8 cellular contexts compared by ENCODE assay signal in the genomic region with DNA sequence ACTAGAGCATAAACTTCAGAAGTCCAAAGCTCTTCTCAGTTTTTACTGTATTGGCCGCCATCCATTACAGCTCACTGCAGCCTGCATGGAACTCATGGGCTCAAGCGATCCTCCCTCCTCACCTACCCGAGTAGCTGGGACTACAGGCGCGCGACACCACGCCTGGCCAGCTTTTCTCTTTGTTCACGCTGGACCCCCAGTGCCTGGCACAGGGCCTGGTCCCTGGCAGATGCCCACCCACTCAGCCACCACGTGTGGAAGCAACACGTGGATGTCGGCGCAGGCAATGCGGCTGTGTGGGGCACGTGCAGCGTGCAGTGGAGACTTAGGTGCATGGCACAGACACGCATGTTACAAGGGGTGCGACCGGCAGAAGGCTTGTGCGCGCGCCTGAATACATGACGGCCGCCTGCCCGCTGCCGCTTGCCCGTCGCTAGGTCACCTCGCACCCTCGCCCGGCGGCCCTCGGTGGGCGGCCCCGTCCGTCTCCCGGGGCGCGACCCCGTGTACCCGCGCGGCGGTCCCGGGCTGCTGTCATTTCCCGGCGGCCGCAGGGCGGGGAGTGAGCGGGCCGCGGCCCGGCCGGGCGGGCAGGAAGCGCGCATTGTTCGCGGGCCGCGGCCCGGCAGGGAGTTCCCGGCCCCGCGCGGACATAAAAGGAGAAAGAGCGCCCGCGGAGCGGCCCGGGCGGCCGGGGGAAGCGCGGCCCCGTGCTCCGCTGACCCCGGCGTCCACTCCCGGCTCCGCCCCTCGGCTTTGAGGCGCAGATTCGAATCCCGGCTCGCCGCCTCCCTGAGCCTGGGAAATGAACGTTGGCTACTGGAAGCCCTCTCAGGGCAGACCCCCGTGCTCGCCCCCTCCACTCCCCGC. TPM values are rescaled to one million over a fixed set of nuclear protein-coding genes. Genes with fewer than 3 reads are reported as not detected.
A peak's percentile ranks its signal among the peaks of the same experiment; 100 is the strongest.
DNase-seq lines count a peak whose midpoint lies in the region; ATAC-seq and TF ChIP-seq lines count a peak whose summit lies in the region.

No MANE protein-coding gene starts in this region.

- no peaks in the 10 kb centered on the region for H3K36me3 Mint-ChIP-seq in H9 (ENCODE audit: insufficient read depth in 1 of 3, low read depth in 3 of 3)
- no peaks in the 10 kb centered on the region for H3K36me3 Mint-ChIP-seq in activated T-helper 17 cell treated with anti-CD3 and anti-CD28 coated beads, Interleukin-2, amount 50 U/mL, for 72 hours (ENCODE audit: low read depth)

- CTCF ChIA-PET in AG04450 (lab: Charles Lee), result interaction anchor here (4.8 kb wide), 2 partner anchors 221 to 248 kb away, joined by 18 to 28 read pairs; no protein-coding TSS in a partner anchor

- H3K27ac ChIP-seq in AG04450 (ENCODE audit: low read depth, low read length) (no peak overlapping the region), H9 (ENCODE audit: insufficient read length, low read depth, low read length) (no peak overlapping the region), cardiac muscle cell (no peak overlapping the region)

- no peak overlapping the region for H2AK5ac ChIP-seq in H9 (ENCODE audit: insufficient read length, low read length)

- ATAC-seq in activated T-helper 17 cell treated with anti-CD3 and anti-CD28 coated beads, Interleukin-2, amount 50 U/mL, for 72 hours (replicated peaks), result peak; percentile 23

- no peak overlapping the region for H4K8ac ChIP-seq in H9 (replicated peaks; ENCODE audit: insufficient read length, low read depth, low read length)

- peak overlapping the region; percentile 81 to 91 for H3K4me3 Mint-ChIP-seq in H9
- H3K4me3 Mint-ChIP-seq in activated T-helper 17 cell treated with anti-CD3 and anti-CD28 coated beads, Interleukin-2, amount 50 U/mL, for 72 hours, result peak overlapping the region; percentile 61

- no peaks in the 10 kb centered on the region for H3K79me2 ChIP-seq in H9 (ENCODE audit: insufficient read depth, low read length)

- no peak overlapping the region for H2BK12ac ChIP-seq in H9 (ENCODE audit: insufficient read length, low read depth, low read length)

- H4K20me1 ChIP-seq in H9 (ENCODE audit: control insufficient read depth, insufficient read depth, insufficient read length), result no peaks in the 10 kb centered on the region

- H3K27ac Mint-ChIP-seq in H9, result no peak overlapping the region
- H3K27ac Mint-ChIP-seq in activated T-helper 17 cell treated with anti-CD3 and anti-CD28 coated beads, Interleukin-2, amount 50 U/mL, for 72 hours, result no peak overlapping the region

- no peak overlapping the region for H4K5ac ChIP-seq in H9 (ENCODE audit: insufficient read length, low read depth, low read length)

- no peak for TF ChIP-seq CTCF in AG04450 (IDR thresholded peaks at IDR 0.05; ENCODE audit: low read depth, low read length)
- no peak for TF ChIP-seq CTCF in H9 (conservative IDR thresholded peaks at IDR 0.05)
- no peak for TF ChIP-seq CTCF in cardiac muscle cell (IDR thresholded peaks at IDR 0.05; ENCODE audit: low read depth, low read length)

- H3K9me3 Mint-ChIP-seq in H9, result no peaks in the 10 kb centered on the region
- no peaks in the 10 kb centered on the region for H3K9me3 Mint-ChIP-seq in activated T-helper 17 cell treated with anti-CD3 and anti-CD28 coated beads, Interleukin-2, amount 50 U/mL, for 72 hours

- no peaks in the 10 kb centered on the region for H3K36me3 ChIP-seq in cardiac muscle cell

- DNase-seq in AG04450 (ENCODE audit: low read depth, low spot score) (no peak), H9 (peak; percentile 65), cardiac muscle cell (ENCODE audit: low read depth in 1 of 2, low spot score in 1 of 2) (peak; percentile 53 to 66), posterior cingulate gyrus (peak in 6 of 10 donors; percentile 15 to 88 (median 34)), DMS153 (lab: John Stamatoyannopoulos, UW) (no peak), mesenteric fat pad (ENCODE audit: low spot score) (no peak), NCI-H2171 (lab: John Stamatoyannopoulos, UW) (no peak)

- H2AFZ ChIP-seq in H9 (ENCODE audit: low read length), result peak overlapping the region; percentile 80

- H3K23me2 ChIP-seq in H9 (ENCODE audit: insufficient read length, low read depth, low read length, poor library complexity, severe bottlenecking), result peaks cover 13% of the 10 kb centered on the region

- peaks cover 3% of the 10 kb centered on the region for H3K27me3 ChIP-seq in AG04450 (ENCODE audit: control insufficient read depth, insufficient read depth, low read length)
- H3K27me3 ChIP-seq in H9 (ENCODE audit: insufficient read depth, low read length), result peaks cover 6% of the 10 kb centered on the region; the same call in 1 of the 2 replicates
- H3K27me3 ChIP-seq in cardiac muscle cell, result peaks cover 13% of the 10 kb centered on the region

- no peak overlapping the region for H2BK15ac ChIP-seq in H9 (ENCODE audit: low read depth, low read length)

- H2BK5ac ChIP-seq in H9 (ENCODE audit: insufficient read length, low read length), result no peak overlapping the region

- peaks cover 22 to 25% of the 10 kb centered on the region in 2 experiments for H3K4me1 Mint-ChIP-seq in H9
- no peaks in the 10 kb centered on the region for H3K4me1 Mint-ChIP-seq in activated T-helper 17 cell treated with anti-CD3 and anti-CD28 coated beads, Interleukin-2, amount 50 U/mL, for 72 hours

- no peak overlapping the region for H3K4ac ChIP-seq in H9 (ENCODE audit: low read depth, low read length)

- H3K18ac ChIP-seq in H9 (ENCODE audit: insufficient read length, low read depth, low read length), result peak overlapping the region; percentile 79

- POLR2A ChIA-PET in AG04450 (lab: Yijun Ruan, JAX), result interaction anchor here (0.8 kb wide), 1 partner anchor 259 kb away, joined by 3 read pairs; no protein-coding TSS in a partner anchor

- peaks cover 34% of the 10 kb centered on the region for H3K27me3 Mint-ChIP-seq in H9 (ENCODE audit: low read depth)
- H3K27me3 Mint-ChIP-seq in activated T-helper 17 cell treated with anti-CD3 and anti-CD28 coated beads, Interleukin-2, amount 50 U/mL, for 72 hours, result peaks cover 43% of the 10 kb centered on the region

- no peak overlapping the region for H3K23ac ChIP-seq in H9 (ENCODE audit: insufficient read length, low read depth, low read length)

- no peaks in the 10 kb centered on the region for H3K9me3 ChIP-seq in AG04450 (ENCODE audit: control insufficient read depth, insufficient read depth, low read length)
- H3K9me3 ChIP-seq in H9 (ENCODE audit: control insufficient read depth, low read depth, low read length), result no peaks in the 10 kb centered on the region
- no peaks in the 10 kb centered on the region for H3K9me3 ChIP-seq in cardiac muscle cell (ENCODE audit: low read depth)

- no CpG with 5 or more reads among the region's 90 CpGs for WGBS in H9 (ENCODE audit: extremely low coverage, insufficient read length, low lambda C conversion rate)

- H3T11ph ChIP-seq in H9 (ENCODE audit: low read length), result no peak overlapping the region

- peak overlapping the region; percentile 53 for H3K4me3 ChIP-seq in AG04450 (ENCODE audit: low read depth, low read length)
- H3K4me3 ChIP-seq in cardiac muscle cell, result peak overlapping the region; percentile 30

- H2BK120ac ChIP-seq in H9 (ENCODE audit: low read depth, low read length, poor library complexity, severe bottlenecking), result no peak overlapping the region

- no peak overlapping the region for H3K56ac ChIP-seq in H9 (ENCODE audit: insufficient read length, low read depth, low read length)

- intact Hi-C loops in posterior cingulate gyrus (cut with DNase I), result loop anchor here (5.0 kb wide), 1 partner anchor 79 kb away; no protein-coding TSS in a partner anchor

- H3K9ac ChIP-seq in H9 (ENCODE audit: extremely low read depth, insufficient read length, low read length), result peak overlapping the region; percentile 25

- H3K4me1 ChIP-seq in H9 (ENCODE audit: insufficient read depth, low read length) (peaks cover 7% of the 10 kb centered on the region; the same call in 1 of the 2 replicates), cardiac muscle cell (ENCODE audit: low read depth) (no peaks in the 10 kb centered on the region)

- H2BK20ac ChIP-seq in H9 (ENCODE audit: low read depth, low read length, poor library complexity, severe bottlenecking), result no peak overlapping the region

- H4K91ac ChIP-seq in H9 (ENCODE audit: insufficient read length, low read depth, low read length), result no peak overlapping the region

- no peaks in the 10 kb centered on the region for H3K79me1 ChIP-seq in H9 (ENCODE audit: insufficient read depth, low read depth, low read length, poor library complexity, severe bottlenecking)

- H3K4me2 ChIP-seq in H9 (ENCODE audit: insufficient read depth, insufficient read length, low read length), result peak overlapping the region; percentile 68

- peak overlapping the region; percentile 90 for H3K14ac ChIP-seq in H9 (ENCODE audit: insufficient read depth, low read length)

RNA-seq across cellular contexts. Expression of a gene that starts 24.1 kb away (rescaled TPM):
- polyA plus RNA-seq in AG04450 (2011; rRNA removed) (78.3 and 83.1 TPM in 2 replicates), cardiac muscle cell (1.4 TPM in 1 of 2 replicates, not detected in the other)
- 56.1 and 65.0 TPM in 2 replicates for polyA minus RNA-seq in AG04450 (2011; rRNA and poly(A)+ RNA removed)
- total RNA-seq in H9 (2021) (1.0 and 1.3 TPM in 2 replicates), cardiac muscle cell (0.74 and 1.2 TPM in 2 replicates), mesenteric fat pad (16.5 TPM)
- total RNA-seq in activated T-helper 17 cell treated with anti-CD3 and anti-CD28 coated beads, Interleukin-2, amount 50 U/mL, for 72 hours, result under 1 TPM; 0.13 to 0.37 TPM

Comparison
In these comparisons a context has a peak if more than half of its experiments do, and no peak if none do; other contexts are left out.
1. DNase-seq: peak in H9 (single experiment), cardiac muscle cell (2 of 2) and posterior cingulate gyrus (6 of 10); none in AG04450 (single experiment), DMS153 (single experiment), mesenteric fat pad (single experiment) and NCI-H2171 (single experiment).